1 cellular context compared by ENCODE assay signal in the genomic region with DNA sequence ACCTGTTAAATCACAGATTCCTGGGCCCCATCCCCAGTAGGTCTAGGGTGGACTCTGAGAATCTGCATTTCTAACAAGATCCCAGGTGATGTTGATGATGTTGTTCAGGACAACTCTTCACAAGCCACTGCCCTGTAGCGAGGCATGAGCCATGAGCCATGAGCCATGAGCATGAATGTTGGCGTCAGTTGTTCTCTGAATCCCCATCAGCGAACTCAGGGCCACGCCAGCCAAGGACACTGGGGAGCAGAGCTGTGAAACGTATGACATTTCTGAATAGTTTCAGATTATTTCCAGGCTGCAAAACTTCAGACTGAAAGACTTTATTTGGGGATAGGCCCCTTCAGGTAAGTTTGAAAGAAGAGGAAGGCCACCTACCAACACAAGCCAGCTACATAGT.
TF ChIP-seq lines count a peak whose summit lies in the region.

No MANE protein-coding gene starts in this region.

TF ChIP-seq in SK-N-SH treated with all-trans-retinoic acid at 6 μM for 48 hours, 23 proteins besides CTCF, POLR2A, EP300 and RAD21 (continued from another document):
- TF ChIP-seq, protein P1, sequence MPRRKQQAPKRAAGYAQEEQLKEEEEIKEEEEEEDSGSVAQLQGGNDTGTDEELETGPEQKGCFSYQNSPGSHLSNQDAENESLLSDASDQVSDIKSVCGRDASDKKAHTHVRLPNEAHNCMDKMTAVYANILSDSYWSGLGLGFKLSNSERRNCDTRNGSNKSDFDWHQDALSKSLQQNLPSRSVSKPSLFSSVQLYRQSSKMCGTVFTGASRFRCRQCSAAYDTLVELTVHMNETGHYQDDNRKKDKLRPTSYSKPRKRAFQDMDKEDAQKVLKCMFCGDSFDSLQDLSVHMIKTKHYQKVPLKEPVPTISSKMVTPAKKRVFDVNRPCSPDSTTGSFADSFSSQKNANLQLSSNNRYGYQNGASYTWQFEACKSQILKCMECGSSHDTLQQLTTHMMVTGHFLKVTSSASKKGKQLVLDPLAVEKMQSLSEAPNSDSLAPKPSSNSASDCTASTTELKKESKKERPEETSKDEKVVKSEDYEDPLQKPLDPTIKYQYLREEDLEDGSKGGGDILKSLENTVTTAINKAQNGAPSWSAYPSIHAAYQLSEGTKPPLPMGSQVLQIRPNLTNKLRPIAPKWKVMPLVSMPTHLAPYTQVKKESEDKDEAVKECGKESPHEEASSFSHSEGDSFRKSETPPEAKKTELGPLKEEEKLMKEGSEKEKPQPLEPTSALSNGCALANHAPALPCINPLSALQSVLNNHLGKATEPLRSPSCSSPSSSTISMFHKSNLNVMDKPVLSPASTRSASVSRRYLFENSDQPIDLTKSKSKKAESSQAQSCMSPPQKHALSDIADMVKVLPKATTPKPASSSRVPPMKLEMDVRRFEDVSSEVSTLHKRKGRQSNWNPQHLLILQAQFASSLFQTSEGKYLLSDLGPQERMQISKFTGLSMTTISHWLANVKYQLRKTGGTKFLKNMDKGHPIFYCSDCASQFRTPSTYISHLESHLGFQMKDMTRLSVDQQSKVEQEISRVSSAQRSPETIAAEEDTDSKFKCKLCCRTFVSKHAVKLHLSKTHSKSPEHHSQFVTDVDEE (CRISPR knock-in tag; IDR thresholded peaks at IDR 0.05) = no peak
TF ChIP-seq in SK-N-SH treated with all-trans-retinoic acid at 6 μM for 48 hours: peak in this region for 0.
